ENCODE assay signal across 8 cellular contexts in the genomic region with DNA sequence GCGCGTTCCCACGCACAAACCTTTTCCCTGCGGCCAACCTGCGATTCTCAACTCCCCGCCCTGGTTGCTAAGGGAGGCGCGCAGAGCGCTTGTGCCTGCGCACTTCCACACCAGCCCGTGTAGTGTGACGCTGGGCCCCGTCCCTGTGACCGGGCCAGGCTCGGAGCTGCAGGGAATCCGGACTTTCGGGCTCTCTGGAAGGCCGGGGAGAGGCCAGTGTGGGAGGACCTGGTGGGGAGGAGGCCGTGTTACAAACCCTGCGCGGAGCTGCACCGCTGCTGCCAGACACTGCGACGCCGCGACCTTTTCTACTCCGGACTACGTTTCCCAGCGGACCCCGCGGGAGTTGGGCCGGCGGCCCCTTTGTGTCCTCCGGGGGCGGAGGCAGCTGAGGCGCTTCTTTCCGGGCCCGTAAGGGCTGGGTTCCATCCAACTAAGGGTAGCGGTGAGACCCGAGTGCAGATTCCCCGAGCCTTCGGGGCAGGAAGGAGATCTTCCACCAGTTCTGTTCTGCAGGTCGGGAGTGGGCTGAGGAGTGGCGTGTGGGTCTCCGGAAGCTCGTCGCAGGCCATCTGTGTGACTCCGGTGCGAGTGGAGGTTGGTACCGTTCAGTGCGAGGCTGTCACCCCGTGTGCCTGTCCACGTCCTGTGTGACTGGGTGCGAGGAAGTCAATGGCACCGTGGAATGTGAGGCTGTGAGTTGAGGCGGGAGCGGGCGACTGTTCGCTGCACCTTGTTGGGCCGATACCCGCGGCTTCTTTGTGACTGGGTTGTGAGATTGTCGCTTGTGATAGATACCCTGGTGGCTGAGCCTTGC. TPM values are rescaled to one million over a fixed set of nuclear protein-coding genes. Genes with fewer than 3 reads are reported as not detected.
A peak's percentile ranks its signal among the peaks of the same experiment; 100 is the strongest.
DNase-seq lines count a peak whose midpoint lies in the region; ATAC-seq and TF ChIP-seq lines count a peak whose summit lies in the region.

A gene (plus strand): TSS at position 396 of the 817 bp plus-strand sequence. CDS start 999 bp downstream, outside the sequence.

- peak within 1 kb of the TSS; percentile 44 for H4K5ac ChIP-seq in H9 (ENCODE audit: insufficient read length, low read depth, low read length)

- no peak within 1 kb of the TSS for H2BK20ac ChIP-seq in H9 (ENCODE audit: low read depth, low read length, poor library complexity, severe bottlenecking)

- H2AFZ ChIP-seq in H9 (ENCODE audit: low read length) = peak within 1 kb of the TSS; percentile 84

- no peak within 1 kb of the TSS for H3K23ac ChIP-seq in H9 (ENCODE audit: insufficient read length, low read depth, low read length)

- H3K9me3 Mint-ChIP-seq in H9 (peaks cover 0 to 15% of the 10 kb centered on the region in 2 experiments), progenitor cell of endocrine pancreas (ENCODE audit: low read depth) (no peaks in the 10 kb centered on the region)

- no peaks in the 10 kb centered on the region for H3K79me1 ChIP-seq in H9 (ENCODE audit: insufficient read depth, low read depth, low read length, poor library complexity, severe bottlenecking)

- no peak within 1 kb of the TSS for H3K4ac ChIP-seq in H9 (ENCODE audit: low read depth, low read length)

- no peaks in the 10 kb centered on the region for H3K27me3 Mint-ChIP-seq in H9 (ENCODE audit: low read depth)
- H3K27me3 Mint-ChIP-seq in progenitor cell of endocrine pancreas = no peaks in the 10 kb centered on the region

- peak within 1 kb of the TSS; percentile 97 for H3K4me3 Mint-ChIP-seq in H9
- H3K4me3 Mint-ChIP-seq in progenitor cell of endocrine pancreas (ENCODE audit: low read depth) = peak within 1 kb of the TSS; percentile 98

- H3K36me3 ChIP-seq in left ventricle myocardium inferior = peaks cover 40% of the 10 kb centered on the region
- H3K36me3 ChIP-seq in upper lobe of right lung = peaks cover under 1% of the 10 kb centered on the region

- H3K18ac ChIP-seq in H9 (ENCODE audit: insufficient read length, low read depth, low read length) = peak within 1 kb of the TSS; percentile 61

- no peak within 1 kb of the TSS; the same call in 1 of the 2 replicates for H2BK15ac ChIP-seq in H9 (ENCODE audit: low read depth, low read length)

- peak within 1 kb of the TSS; percentile 89 for H3K4me3 ChIP-seq in left ventricle myocardium inferior
- H3K4me3 ChIP-seq in upper lobe of right lung = peak within 1 kb of the TSS; percentile 85

- H3K27ac Mint-ChIP-seq in H9 = peak within 1 kb of the TSS in 2 of 3 experiments; percentile 31 to 94; a peak in 3 of 7 replicates
- H3K27ac Mint-ChIP-seq in progenitor cell of endocrine pancreas = peak within 1 kb of the TSS; percentile 98

- H3K36me3 Mint-ChIP-seq in H9 (ENCODE audit: insufficient read depth in 1 of 3, low read depth in 3 of 3) = peaks cover 10 to 14% (median 11%) of the 10 kb centered on the region in 3 experiments
- peaks cover 12% of the 10 kb centered on the region for H3K36me3 Mint-ChIP-seq in progenitor cell of endocrine pancreas (ENCODE audit: insufficient read depth)

- no peaks in the 10 kb centered on the region for H4K20me1 ChIP-seq in H9 (ENCODE audit: control insufficient read depth, insufficient read depth, insufficient read length)

- H2AK5ac ChIP-seq in H9 (ENCODE audit: insufficient read length, low read length) = no peak within 1 kb of the TSS

- no peak within 1 kb of the TSS for H3K56ac ChIP-seq in H9 (ENCODE audit: insufficient read length, low read depth, low read length)

- H3K79me2 ChIP-seq in H9 (ENCODE audit: insufficient read depth, low read length) = no peaks in the 10 kb centered on the region

- H3K14ac ChIP-seq in H9 (ENCODE audit: insufficient read depth, low read length) = peak within 1 kb of the TSS; percentile 78

- TF ChIP-seq CTCF in H9 (conservative IDR thresholded peaks at IDR 0.05) (no peak), left ventricle myocardium inferior (IDR thresholded peaks at IDR 0.05; ENCODE audit: borderline replicate concordance) (no peak), progenitor cell of endocrine pancreas (IDR thresholded peaks at IDR 0.05; ENCODE audit: unreplicated experiment) (no peak), upper lobe of right lung (IDR thresholded peaks at IDR 0.05) (no peak)

- H4K8ac ChIP-seq in H9 (replicated peaks; ENCODE audit: insufficient read length, low read depth, low read length) = peak within 1 kb of the TSS; percentile 79

- H3T11ph ChIP-seq in H9 (ENCODE audit: low read length) = no peak within 1 kb of the TSS

- no peak within 1 kb of the TSS for H4K91ac ChIP-seq in H9 (ENCODE audit: insufficient read length, low read depth, low read length)

- H3K9ac ChIP-seq in H9 (ENCODE audit: extremely low read depth, insufficient read length, low read length) = peak within 1 kb of the TSS; percentile 92

- peak; percentile 90 for DNase-seq in ELF-1 (ENCODE audit: low read depth, low spot score)
- peak; percentile 87 for DNase-seq in H9
- DNase-seq in NCI-H1105 (lab: John Stamatoyannopoulos, UW) = peak; percentile 81
- DNase-seq in T follicular helper cell (ENCODE audit: low read depth) = peak; percentile 81
- DNase-seq in amniotic stem cell (lab: John Stamatoyannopoulos, UW) = peak; percentile 64
- DNase-seq in left ventricle myocardium inferior = peak; percentile 91
- peak; percentile 73 for DNase-seq in progenitor cell of endocrine pancreas (ENCODE audit: low spot score, unreplicated experiment)
- DNase-seq in upper lobe of right lung = peak; percentile 95

- H3K4me1 ChIP-seq in H9 (ENCODE audit: insufficient read depth, low read length) (no peaks in the 10 kb centered on the region), left ventricle myocardium inferior (peaks cover 48% of the 10 kb centered on the region), upper lobe of right lung (peaks cover 21% of the 10 kb centered on the region)

- peak; percentile 91 for ATAC-seq in upper lobe of right lung

- peaks cover 13 to 24% of the 10 kb centered on the region in 2 experiments for H3K4me1 Mint-ChIP-seq in H9
- H3K4me1 Mint-ChIP-seq in progenitor cell of endocrine pancreas (ENCODE audit: low read depth) = peaks cover 18% of the 10 kb centered on the region

- H3K27me3 ChIP-seq in H9 (ENCODE audit: insufficient read depth, low read length) = no peaks in the 10 kb centered on the region
- no peaks in the 10 kb centered on the region for H3K27me3 ChIP-seq in left ventricle myocardium inferior (ENCODE audit: low read depth)
- H3K27me3 ChIP-seq in upper lobe of right lung = no peaks in the 10 kb centered on the region

- intact Hi-C loops in left ventricle myocardium inferior (cut with micrococcal nuclease) = loop anchor here (10.0 kb wide), 1 partner anchor 154 kb away; no protein-coding TSS in a partner anchor
- intact Hi-C loops in upper lobe of right lung (cut with DNase I) = no loop called here

- H3K23me2 ChIP-seq in H9 (ENCODE audit: insufficient read length, low read depth, low read length, poor library complexity, severe bottlenecking) = peaks cover 16% of the 10 kb centered on the region

- no peak within 1 kb of the TSS for H2BK5ac ChIP-seq in H9 (ENCODE audit: insufficient read length, low read length)

- no peaks in the 10 kb centered on the region for H3K9me3 ChIP-seq in H9 (ENCODE audit: control insufficient read depth, low read depth, low read length)
- H3K9me3 ChIP-seq in left ventricle myocardium inferior (replicated peaks) = peaks cover 14% of the 10 kb centered on the region
- no peaks in the 10 kb centered on the region for H3K9me3 ChIP-seq in upper lobe of right lung

- no peak within 1 kb of the TSS for H2BK12ac ChIP-seq in H9 (ENCODE audit: insufficient read length, low read depth, low read length)

- no CpG with 5 or more reads among the region's 63 CpGs for WGBS in H9 (ENCODE audit: extremely low coverage, insufficient read length, low lambda C conversion rate)

- H3K27ac ChIP-seq in H9 (ENCODE audit: insufficient read length, low read depth, low read length) = no peak within 1 kb of the TSS
- peak within 1 kb of the TSS; percentile 98 for H3K27ac ChIP-seq in left ventricle myocardium inferior (replicated peaks)
- peak within 1 kb of the TSS; percentile 93 for H3K27ac ChIP-seq in upper lobe of right lung

- no peak within 1 kb of the TSS for H2BK120ac ChIP-seq in H9 (ENCODE audit: low read depth, low read length, poor library complexity, severe bottlenecking)

- peak within 1 kb of the TSS; percentile 100 for H3K4me2 ChIP-seq in H9 (ENCODE audit: insufficient read depth, insufficient read length, low read length)

RNA-seq across cellular contexts. Expression of the gene that starts here (rescaled TPM):
- total RNA-seq in H9 (2021) (5.0 and 5.9 TPM in 2 replicates), left ventricle myocardium inferior (7.9 TPM), progenitor cell of endocrine pancreas (11.7 and 12.6 TPM in 2 replicates), upper lobe of right lung (4.4 TPM)
